In the genomic region with DNA sequence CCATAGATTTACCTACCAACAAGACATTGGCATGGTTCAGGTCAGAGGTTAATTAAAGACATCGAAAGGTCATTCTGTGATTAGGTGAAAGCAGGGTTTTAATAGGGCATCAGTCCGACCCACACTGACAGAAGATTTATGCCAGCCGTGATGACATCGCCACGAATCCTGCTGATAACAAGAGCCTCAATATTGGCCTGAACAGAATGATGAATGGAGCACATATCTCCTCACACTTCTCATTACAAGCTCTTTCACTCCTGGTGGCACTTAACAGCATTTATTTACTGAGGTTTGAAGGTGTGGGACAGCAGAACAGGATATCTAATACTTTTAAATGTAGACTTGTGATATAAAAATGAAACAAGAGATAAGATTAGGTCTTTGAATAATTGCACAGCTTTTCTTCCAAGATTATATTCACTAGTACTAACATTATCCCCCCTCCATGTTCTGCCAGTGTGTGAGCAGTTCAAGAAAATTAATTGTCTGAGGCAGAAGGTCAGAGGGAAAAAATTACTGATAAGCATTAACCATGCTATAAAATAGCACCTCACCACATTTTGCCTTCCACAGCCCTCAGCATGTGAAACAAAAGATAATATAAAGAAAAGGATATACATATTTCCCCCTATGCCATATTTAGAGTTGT, we compare ENCODE assay signal across 17 cellular contexts. TPM values are rescaled to one million over a fixed set of nuclear protein-coding genes. Genes with fewer than 3 reads are reported as not detected.
A peak's percentile ranks its signal among the peaks of the same experiment; 100 is the strongest.
DNase-seq lines count a peak whose midpoint lies in the region; ATAC-seq and TF ChIP-seq lines count a peak whose summit lies in the region.
"Had no signal": no experiment of that assay in that cellular context is flagged by ENCODE, and none has a peak within 500 bp of the region (broad histone marks: within the 10 kb centered on the region; RNA-seq: fewer than 3 reads in every experiment).

No MANE protein-coding gene starts in this region.

- no peak overlapping the region for H3K4me3 ChIP-seq in HEK293 (ENCODE audit: low read depth, low read length)
- no peak overlapping the region for H3K4me3 ChIP-seq in OCI-LY3 (ENCODE audit: low read length)
- no peak overlapping the region for H3K4me3 ChIP-seq in foreskin fibroblast (ENCODE audit: low read depth in 1 of 2, low read length in 2 of 2)
- H3K4me3 ChIP-seq: BLaER1, GM23338 had no signal

- no peaks in the 10 kb centered on the region; the same call in 1 of the 2 replicates for H3K27me3 ChIP-seq in OCI-LY3 (ENCODE audit: low read depth, low read length)
- H3K27me3 ChIP-seq: BLaER1 had no signal

- no peak overlapping the region for H3K9ac ChIP-seq in OCI-LY3 (ENCODE audit: low read length)
- H3K9ac ChIP-seq: BLaER1 had no signal

- no peaks in the 10 kb centered on the region for H4K20me1 ChIP-seq in OCI-LY3 (ENCODE audit: insufficient read depth, low read length)
- H4K20me1 ChIP-seq: BLaER1 had no signal

- H3K9me3 ChIP-seq in HEK293 (ENCODE audit: control insufficient read depth, insufficient read depth, low read depth, low read length) (no peaks in the 10 kb centered on the region), OCI-LY3 (ENCODE audit: insufficient read depth, low read length) (no peaks in the 10 kb centered on the region)
- H3K9me3 ChIP-seq: BLaER1 had no signal

- no peaks in the 10 kb centered on the region for H3K9me3 Mint-ChIP-seq in activated T-cell treated with anti-CD3 and anti-CD28 coated beads, Interleukin-2, amount 50 U/mL, for 72 hours
- H3K9me3 Mint-ChIP-seq: GM23338 had no signal

- no peak for ATAC-seq in HG02571 (IDR thresholded peaks at IDR 0.05; ENCODE audit: unreplicated experiment)
- no peak for ATAC-seq in activated T-cell treated with anti-CD3 and anti-CD28 coated beads, Interleukin-2, amount 50 U/mL, for 72 hours (replicated peaks in 1 of 2)
- ATAC-seq: GM23338, HCT116 had no signal

- POLR2A ChIA-PET in HEK293 (lab: Yijun Ruan, JAX) = no interaction called here

- no peak overlapping the region for H3K4me2 ChIP-seq in OCI-LY3 (ENCODE audit: low read length)
- H3K4me2 ChIP-seq: BLaER1, GM23338 had no signal

- 0 out of 2 replicates have a peak overlapping the region, but pooled peaks have one; percentile 11 for H2AFZ ChIP-seq in OCI-LY3 (ENCODE audit: low read depth, low read length)

- no peaks in the 10 kb centered on the region for H3K36me3 Mint-ChIP-seq in activated T-cell treated with anti-CD3 and anti-CD28 coated beads, Interleukin-2, amount 50 U/mL, for 72 hours (ENCODE audit: insufficient read depth in 2 of 2)
- H3K36me3 Mint-ChIP-seq: CD14-positive monocyte had no signal

- H3K4me1 Mint-ChIP-seq in activated T-cell treated with anti-CD3 and anti-CD28 coated beads, Interleukin-2, amount 50 U/mL, for 72 hours (ENCODE audit: low read depth) = peaks cover 8% of the 10 kb centered on the region
- H3K4me1 Mint-ChIP-seq: GM23338 had no signal

- H3K4me1 ChIP-seq in HEK293 (ENCODE audit: control insufficient read depth, insufficient read depth, low read length) = peaks cover 13% of the 10 kb centered on the region; the same call in 1 of the 2 replicates
- H3K4me1 ChIP-seq in OCI-LY3 (ENCODE audit: low read length) = peaks cover 29% of the 10 kb centered on the region

- H3K79me2 ChIP-seq in OCI-LY3 (ENCODE audit: low read length) = no peaks in the 10 kb centered on the region

- TF ChIP-seq CTCF in HEK293 (tag by site-specific recombination; IDR thresholded peaks at IDR 0.05) (no peak), OCI-LY3 (IDR thresholded peaks at IDR 0.05; ENCODE audit: low read depth, low read length) (no peak), foreskin fibroblast (IDR thresholded peaks at IDR 0.05; ENCODE audit: low read depth, low read length) (no peak)

- H3K4me3 Mint-ChIP-seq in activated T-cell treated with anti-CD3 and anti-CD28 coated beads, Interleukin-2, amount 50 U/mL, for 72 hours = no peak overlapping the region
- H3K4me3 Mint-ChIP-seq: CD4-positive, alpha-beta memory T cell; GM23338 had no signal

- H3K36me3 ChIP-seq in HEK293 (ENCODE audit: control insufficient read depth in 2 of 2, insufficient read depth in 1 of 2, low read length in 2 of 2) = no peaks in the 10 kb centered on the region
- no peaks in the 10 kb centered on the region for H3K36me3 ChIP-seq in OCI-LY3 (replicated peaks; ENCODE audit: low read depth, low read length)
- H3K36me3 ChIP-seq: BLaER1 had no signal

- peaks cover 47% of the 10 kb centered on the region for H3K27me3 Mint-ChIP-seq in activated T-cell treated with anti-CD3 and anti-CD28 coated beads, Interleukin-2, amount 50 U/mL, for 72 hours (ENCODE audit: low read depth)

- H3K27ac ChIP-seq in HEK293 (ENCODE audit: extremely low read depth, low read depth, low read length) (no peak overlapping the region), OCI-LY3 (ENCODE audit: low read length) (no peak overlapping the region)
- H3K27ac ChIP-seq: BLaER1, HL-60 had no signal

- H3K27ac Mint-ChIP-seq in activated T-cell treated with anti-CD3 and anti-CD28 coated beads, Interleukin-2, amount 50 U/mL, for 72 hours = no peak overlapping the region
- H3K27ac Mint-ChIP-seq: CD4-positive, alpha-beta memory T cell; GM23338 had no signal

- CTCF ChIA-PET in HEK293 (lab: Yijun Ruan, JAX) = interaction anchor here (1.0 to 1.3 kb wide), 3 partner anchors 14 to 32 kb away, joined by 3 to 4 read pairs (median 3); no protein-coding TSS in a partner anchor

- DNase-seq in amniotic epithelial cell (ENCODE audit: low read depth) (peak; percentile 80), T-helper 2 cell (no peak), foreskin fibroblast (no peak)
- DNase-seq in activated T-cell treated with anti-CD3 and anti-CD28 coated beads, Interleukin-2, amount 50 U/mL, for 72 hours = no peak
- DNase-seq: 8988T; CD4-positive, alpha-beta memory T cell; DMS153; DMS79; GDM1 had no signal

TF ChIP-seq in HEK293, 187 proteins besides CTCF, POLR2A, EP300 and RAD21:
- TF ChIP-seq ZFHX2 (tag by site-specific recombination; conservative IDR thresholded peaks at IDR 0.05) = no peak
- 0 out of 2 replicates have a peak, but pooled peaks have one; percentile 47 for TF ChIP-seq ZXDB (tag by site-specific recombination; IDR thresholded peaks at IDR 0.05)
- TF ChIP-seq ZNF785 (tag by site-specific recombination; IDR thresholded peaks at IDR 0.05) = no peak
- no peak for TF ChIP-seq ZNF24 (tag by site-specific recombination; IDR thresholded peaks at IDR 0.05)
- TF ChIP-seq, protein P1, sequence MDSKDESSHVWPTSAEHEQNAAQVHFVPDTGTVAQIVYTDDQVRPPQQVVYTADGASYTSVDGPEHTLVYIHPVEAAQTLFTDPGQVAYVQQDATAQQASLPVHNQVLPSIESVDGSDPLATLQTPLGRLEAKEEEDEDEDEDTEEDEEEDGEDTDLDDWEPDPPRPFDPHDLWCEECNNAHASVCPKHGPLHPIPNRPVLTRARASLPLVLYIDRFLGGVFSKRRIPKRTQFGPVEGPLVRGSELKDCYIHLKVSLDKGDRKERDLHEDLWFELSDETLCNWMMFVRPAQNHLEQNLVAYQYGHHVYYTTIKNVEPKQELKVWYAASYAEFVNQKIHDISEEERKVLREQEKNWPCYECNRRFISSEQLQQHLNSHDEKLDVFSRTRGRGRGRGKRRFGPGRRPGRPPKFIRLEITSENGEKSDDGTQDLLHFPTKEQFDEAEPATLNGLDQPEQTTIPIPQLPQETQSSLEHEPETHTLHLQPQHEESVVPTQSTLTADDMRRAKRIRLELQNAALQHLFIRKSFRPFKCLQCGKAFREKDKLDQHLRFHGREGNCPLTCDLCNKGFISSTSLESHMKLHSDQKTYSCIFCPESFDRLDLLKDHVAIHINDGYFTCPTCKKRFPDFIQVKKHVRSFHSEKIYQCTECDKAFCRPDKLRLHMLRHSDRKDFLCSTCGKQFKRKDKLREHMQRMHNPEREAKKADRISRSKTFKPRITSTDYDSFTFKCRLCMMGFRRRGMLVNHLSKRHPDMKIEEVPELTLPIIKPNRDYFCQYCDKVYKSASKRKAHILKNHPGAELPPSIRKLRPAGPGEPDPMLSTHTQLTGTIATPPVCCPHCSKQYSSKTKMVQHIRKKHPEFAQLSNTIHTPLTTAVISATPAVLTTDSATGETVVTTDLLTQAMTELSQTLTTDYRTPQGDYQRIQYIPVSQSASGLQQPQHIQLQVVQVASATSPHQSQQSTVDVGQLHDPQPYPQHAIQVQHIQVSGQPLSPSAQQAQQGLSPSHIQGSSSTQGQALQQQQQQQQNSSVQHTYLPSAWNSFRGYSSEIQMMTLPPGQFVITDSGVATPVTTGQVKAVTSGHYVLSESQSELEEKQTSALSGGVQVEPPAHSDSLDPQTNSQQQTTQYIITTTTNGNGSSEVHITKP (tag by site-specific recombination; IDR thresholded peaks at IDR 0.05) = peak; percentile 35; the same call in 1 of the 2 replicates
- TF ChIP-seq ZNF843 (tag by site-specific recombination; IDR thresholded peaks at IDR 0.05) = peak; percentile 60; the same call in 1 of the 2 replicates
- TF ChIP-seq ZNF354C (tag by site-specific recombination; IDR thresholded peaks at IDR 0.05; ENCODE audit: borderline replicate concordance, low read depth) = no peak
- no peak for TF ChIP-seq ZNF26 (tag by site-specific recombination; IDR thresholded peaks at IDR 0.05)
- peak; percentile 54; the same call in 1 of the 2 replicates for TF ChIP-seq MEIS1 (CRISPR knock-in tag; IDR thresholded peaks at IDR 0.05; ENCODE audit: borderline replicate concordance)
- TF ChIP-seq SP7 (tag by site-specific recombination; IDR thresholded peaks at IDR 0.05) = 0 out of 2 replicates have a peak, but pooled peaks have one; percentile 12
- peak; percentile 32; the same call in 1 of the 2 replicates for TF ChIP-seq FEZF1 (tag by site-specific recombination; IDR thresholded peaks at IDR 0.05)

RNA-seq across cellular contexts. Expression of gene INSIG2, which starts 23.1 kb away (rescaled TPM):
- 10 to 100 TPM; 23.1 to 48.9 TPM for total RNA-seq in activated T-cell treated with anti-CD3 and anti-CD28 coated beads, Interleukin-2, amount 50 U/mL, for 72 hours

RNA-seq across cellular contexts. Expression of gene CCDC93, which starts 51.3 kb away (rescaled TPM):
- 10 to 100 TPM; 34.1 to 39.3 TPM for total RNA-seq in activated T-cell treated with anti-CD3 and anti-CD28 coated beads, Interleukin-2, amount 50 U/mL, for 72 hours
